In the genomic region with DNA sequence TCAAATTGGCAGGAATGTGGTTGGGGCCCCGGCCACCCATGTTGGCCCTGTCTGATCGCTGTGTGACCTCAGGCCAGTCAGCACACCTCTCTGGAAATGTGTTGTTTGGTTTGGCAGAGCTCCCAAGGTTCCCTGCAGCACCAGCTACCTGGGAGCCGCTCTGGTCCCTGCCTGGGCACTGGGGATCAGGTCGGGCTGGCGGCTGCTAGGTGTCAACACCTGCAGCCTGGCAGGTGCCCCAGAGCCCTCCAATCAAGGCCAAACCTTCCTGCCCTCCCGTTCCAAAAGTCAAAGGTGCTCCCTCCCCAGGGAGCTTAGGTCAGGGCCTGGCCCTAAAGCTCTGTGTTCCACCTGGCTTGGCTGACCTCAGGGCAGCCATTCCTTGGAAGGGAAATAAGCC, we compare ENCODE assay signal across 1 cellular context.
TF ChIP-seq lines count a peak whose summit lies in the region.

No MANE protein-coding gene starts in this region.

TF ChIP-seq in K562, 482 proteins besides CTCF, POLR2A, EP300 and RAD21 (continued from another document):
- TF ChIP-seq ZNF780A (CRISPR knock-in tag; IDR thresholded peaks at IDR 0.05) (no peak), U2AF2 (optimal IDR thresholded peaks at IDR 0.05; ENCODE audit: low read depth, low read length) (no peak)
TF ChIP-seq in K562: peak in this region for 1.
